12 cellular contexts compared by ENCODE assay signal in genomic region chr1:150051089-150051373, GRCh38.
"Had no signal": no experiment of that assay in that cellular context is flagged by ENCODE, and none has a peak within 500 bp of the region (broad histone marks: within the 10 kb centered on the region; RNA-seq: fewer than 3 reads in every experiment).

No MANE protein-coding gene starts in this region.

- H3K9me3 ChIP-seq: pancreas, psoas muscle, right atrium auricular region, suprapubic skin, thoracic aorta, tibial artery, upper lobe of right lung had no signal

- H3K36me3 ChIP-seq: pancreas, right atrium auricular region, suprapubic skin, thoracic aorta, tibial artery, upper lobe of right lung had no signal

- H3K27me3 ChIP-seq: pancreas, right atrium auricular region, suprapubic skin, tibial artery, upper lobe of right lung had no signal

- H3K4me1 ChIP-seq: pancreas, psoas muscle, right atrium auricular region, suprapubic skin, upper lobe of right lung had no signal

- DNase-seq: islet precursor cell; psoas muscle; stimulated activated naive B cell treated with anti-CD40 and anti-IgM and Interleukin-4, amounts not matched to agents 10 μg/mL and 1 μg/mL and 100 μg/mL, for 72 hours; tibial artery; upper lobe of right lung had no signal

- H3K27ac ChIP-seq: pancreas, psoas muscle, right atrium auricular region, skin epidermis, suprapubic skin, thoracic aorta, tibial artery, upper lobe of right lung had no signal

- ATAC-seq: natural killer cell treated with Interleukin-12 subunit alpha and Interleukin-12 subunit beta and Interleukin-15 and Interleukin-18, amount 100 ng/mL, for 72 hours had no signal

- H3K4me3 ChIP-seq: lung, pancreas, psoas muscle, right atrium auricular region, skin epidermis, suprapubic skin, thoracic aorta, tibial artery, upper lobe of right lung had no signal
